ENCODE assay signal across 1 cellular context in the genomic region with DNA sequence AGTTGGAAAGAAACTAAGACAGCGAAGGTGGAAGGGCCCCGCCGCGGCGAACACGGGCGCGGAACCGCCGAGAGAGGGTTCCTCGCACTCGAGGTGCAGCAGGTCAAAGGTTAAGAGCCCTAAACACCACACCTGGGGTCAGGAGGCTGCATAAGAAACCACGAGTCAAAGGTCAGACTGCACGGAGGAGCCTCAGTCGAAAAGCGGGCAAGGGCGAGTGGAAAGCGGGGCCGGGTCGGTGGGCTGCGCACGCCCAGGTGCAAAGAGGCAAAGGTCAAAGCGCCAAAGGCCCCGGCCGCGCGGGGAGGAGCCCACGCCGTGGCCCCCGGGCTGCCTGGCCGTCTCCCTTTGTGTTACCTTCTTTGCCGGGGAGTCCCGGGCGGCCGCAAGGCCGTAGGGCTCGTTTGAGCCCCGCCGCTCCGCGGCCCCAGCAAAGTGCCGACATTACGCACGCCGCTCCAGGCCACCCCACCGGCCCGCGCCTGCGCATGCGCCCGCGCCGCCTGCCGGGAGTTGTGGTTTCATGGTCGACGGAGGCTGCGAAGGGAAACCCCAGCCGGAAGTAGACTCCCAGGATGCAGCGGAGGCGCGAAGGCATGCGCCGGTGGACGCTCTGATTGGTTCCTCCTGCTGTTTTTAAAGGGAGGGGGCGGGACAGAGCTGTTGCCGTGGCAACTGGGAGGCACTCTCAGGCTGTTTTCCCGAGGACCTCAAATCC.
A peak's percentile ranks its signal among the peaks of the same experiment; 100 is the strongest.
TF ChIP-seq lines count a peak whose summit lies in the region.

TSS of gene POLRMT (minus strand) at position 470 of the 718 bp plus-strand sequence. CDS start at position 445, 25 bp downstream.

TF ChIP-seq in GM12878, 131 proteins besides CTCF, POLR2A, EP300 and RAD21 (continued from another document and continues in another):
- TF ChIP-seq ZNF24 (IDR thresholded peaks at IDR 0.05) (no peak), ZBTB40 (IDR thresholded peaks at IDR 0.05; ENCODE audit: borderline replicate concordance) (peak; percentile 92), SIN3A (IDR thresholded peaks at IDR 0.05; ENCODE audit: low read depth, low read length) (peak; percentile 56; the same call in 1 of the 2 replicates), RFX5 (IDR thresholded peaks at IDR 0.05; ENCODE audit: low read depth, low read length) (0 out of 2 replicates have a peak, but pooled peaks have one; percentile 49), POLR2AphosphoS5 (IDR thresholded peaks at IDR 0.05; ENCODE audit: low read length) (peak; percentile 48; the same call in 1 of the 2 replicates), FOS (IDR thresholded peaks at IDR 0.05; ENCODE audit: borderline replicate concordance, extremely low read depth, insufficient read length) (no peak), EED (IDR thresholded peaks at IDR 0.05; ENCODE audit: low read depth) (no peak), WRNIP1 (IDR thresholded peaks at IDR 0.05; ENCODE audit: borderline replicate concordance, low read depth, low read length) (no peak), ZSCAN29 (IDR thresholded peaks at IDR 0.05) (no peak), ZNF217 (IDR thresholded peaks at IDR 0.05) (no peak), SREBF2 (IDR thresholded peaks at IDR 0.05; ENCODE audit: low read length) (no peak; the same call in 1 of the 2 replicates), SMAD5 (IDR thresholded peaks at IDR 0.05; ENCODE audit: low read depth) (no peak), IKZF1 (conservative IDR thresholded peaks at IDR 0.05) (peak; percentile 72), NR2F1 (conservative IDR thresholded peaks at IDR 0.05) (peak; percentile 99), MYC (IDR thresholded peaks at IDR 0.05; ENCODE audit: insufficient read depth, insufficient read length, insufficient replicate concordance, low read length, severe bottlenecking) (no peak), ATF3 (IDR thresholded peaks at IDR 0.05; ENCODE audit: borderline replicate concordance, extremely low read depth, low read depth, low read length) (no peak; the same call in 1 of the 2 replicates), CHD4 (IDR thresholded peaks at IDR 0.05) (no peak), RUNX3 (IDR thresholded peaks at IDR 0.05; ENCODE audit: low read length) (peak; percentile 83), RELB (IDR thresholded peaks at IDR 0.05; ENCODE audit: low read depth) (no peak), MXI1 (IDR thresholded peaks at IDR 0.05; ENCODE audit: low read depth, low read length) (peak; percentile 93), SPI1 (IDR thresholded peaks at IDR 0.05; ENCODE audit: borderline replicate concordance, insufficient read depth, low read depth, low read length) (no peak), ZNF207 (IDR thresholded peaks at IDR 0.05; ENCODE audit: borderline replicate concordance) (no peak), RELA (IDR thresholded peaks at IDR 0.05; ENCODE audit: borderline replicate concordance, partially characterized antibody) (peak; percentile 66), GATAD2B (conservative IDR thresholded peaks at IDR 0.05; ENCODE audit: low read depth) (0 out of 2 replicates have a peak, but pooled peaks have one; percentile 61)
- TF ChIP-seq, protein P1, sequence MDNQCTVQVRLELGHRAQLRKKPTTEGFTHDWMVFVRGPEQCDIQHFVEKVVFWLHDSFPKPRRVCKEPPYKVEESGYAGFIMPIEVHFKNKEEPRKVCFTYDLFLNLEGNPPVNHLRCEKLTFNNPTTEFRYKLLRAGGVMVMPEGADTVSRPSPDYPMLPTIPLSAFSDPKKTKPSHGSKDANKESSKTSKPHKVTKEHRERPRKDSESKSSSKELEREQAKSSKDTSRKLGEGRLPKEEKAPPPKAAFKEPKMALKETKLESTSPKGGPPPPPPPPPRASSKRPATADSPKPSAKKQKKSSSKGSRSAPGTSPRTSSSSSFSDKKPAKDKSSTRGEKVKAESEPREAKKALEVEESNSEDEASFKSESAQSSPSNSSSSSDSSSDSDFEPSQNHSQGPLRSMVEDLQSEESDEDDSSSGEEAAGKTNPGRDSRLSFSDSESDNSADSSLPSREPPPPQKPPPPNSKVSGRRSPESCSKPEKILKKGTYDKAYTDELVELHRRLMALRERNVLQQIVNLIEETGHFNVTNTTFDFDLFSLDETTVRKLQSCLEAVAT (IDR thresholded peaks at IDR 0.05): no peak
- TF ChIP-seq, protein P2, sequence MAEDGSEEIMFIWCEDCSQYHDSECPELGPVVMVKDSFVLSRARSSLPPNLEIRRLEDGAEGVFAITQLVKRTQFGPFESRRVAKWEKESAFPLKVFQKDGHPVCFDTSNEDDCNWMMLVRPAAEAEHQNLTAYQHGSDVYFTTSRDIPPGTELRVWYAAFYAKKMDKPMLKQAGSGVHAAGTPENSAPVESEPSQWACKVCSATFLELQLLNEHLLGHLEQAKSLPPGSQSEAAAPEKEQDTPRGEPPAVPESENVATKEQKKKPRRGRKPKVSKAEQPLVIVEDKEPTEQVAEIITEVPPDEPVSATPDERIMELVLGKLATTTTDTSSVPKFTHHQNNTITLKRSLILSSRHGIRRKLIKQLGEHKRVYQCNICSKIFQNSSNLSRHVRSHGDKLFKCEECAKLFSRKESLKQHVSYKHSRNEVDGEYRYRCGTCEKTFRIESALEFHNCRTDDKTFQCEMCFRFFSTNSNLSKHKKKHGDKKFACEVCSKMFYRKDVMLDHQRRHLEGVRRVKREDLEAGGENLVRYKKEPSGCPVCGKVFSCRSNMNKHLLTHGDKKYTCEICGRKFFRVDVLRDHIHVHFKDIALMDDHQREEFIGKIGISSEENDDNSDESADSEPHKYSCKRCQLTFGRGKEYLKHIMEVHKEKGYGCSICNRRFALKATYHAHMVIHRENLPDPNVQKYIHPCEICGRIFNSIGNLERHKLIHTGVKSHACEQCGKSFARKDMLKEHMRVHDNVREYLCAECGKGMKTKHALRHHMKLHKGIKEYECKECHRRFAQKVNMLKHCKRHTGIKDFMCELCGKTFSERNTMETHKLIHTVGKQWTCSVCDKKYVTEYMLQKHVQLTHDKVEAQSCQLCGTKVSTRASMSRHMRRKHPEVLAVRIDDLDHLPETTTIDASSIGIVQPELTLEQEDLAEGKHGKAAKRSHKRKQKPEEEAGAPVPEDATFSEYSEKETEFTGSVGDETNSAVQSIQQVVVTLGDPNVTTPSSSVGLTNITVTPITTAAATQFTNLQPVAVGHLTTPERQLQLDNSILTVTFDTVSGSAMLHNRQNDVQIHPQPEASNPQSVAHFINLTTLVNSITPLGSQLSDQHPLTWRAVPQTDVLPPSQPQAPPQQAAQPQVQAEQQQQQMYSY (CRISPR knock-in tag; IDR thresholded peaks at IDR 0.05): no peak
- TF ChIP-seq, protein P3, sequence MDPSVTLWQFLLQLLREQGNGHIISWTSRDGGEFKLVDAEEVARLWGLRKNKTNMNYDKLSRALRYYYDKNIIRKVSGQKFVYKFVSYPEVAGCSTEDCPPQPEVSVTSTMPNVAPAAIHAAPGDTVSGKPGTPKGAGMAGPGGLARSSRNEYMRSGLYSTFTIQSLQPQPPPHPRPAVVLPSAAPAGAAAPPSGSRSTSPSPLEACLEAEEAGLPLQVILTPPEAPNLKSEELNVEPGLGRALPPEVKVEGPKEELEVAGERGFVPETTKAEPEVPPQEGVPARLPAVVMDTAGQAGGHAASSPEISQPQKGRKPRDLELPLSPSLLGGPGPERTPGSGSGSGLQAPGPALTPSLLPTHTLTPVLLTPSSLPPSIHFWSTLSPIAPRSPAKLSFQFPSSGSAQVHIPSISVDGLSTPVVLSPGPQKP (IDR thresholded peaks at IDR 0.05; ENCODE audit: low read depth, low read length): peak; percentile 97
- TF ChIP-seq, protein P4, sequence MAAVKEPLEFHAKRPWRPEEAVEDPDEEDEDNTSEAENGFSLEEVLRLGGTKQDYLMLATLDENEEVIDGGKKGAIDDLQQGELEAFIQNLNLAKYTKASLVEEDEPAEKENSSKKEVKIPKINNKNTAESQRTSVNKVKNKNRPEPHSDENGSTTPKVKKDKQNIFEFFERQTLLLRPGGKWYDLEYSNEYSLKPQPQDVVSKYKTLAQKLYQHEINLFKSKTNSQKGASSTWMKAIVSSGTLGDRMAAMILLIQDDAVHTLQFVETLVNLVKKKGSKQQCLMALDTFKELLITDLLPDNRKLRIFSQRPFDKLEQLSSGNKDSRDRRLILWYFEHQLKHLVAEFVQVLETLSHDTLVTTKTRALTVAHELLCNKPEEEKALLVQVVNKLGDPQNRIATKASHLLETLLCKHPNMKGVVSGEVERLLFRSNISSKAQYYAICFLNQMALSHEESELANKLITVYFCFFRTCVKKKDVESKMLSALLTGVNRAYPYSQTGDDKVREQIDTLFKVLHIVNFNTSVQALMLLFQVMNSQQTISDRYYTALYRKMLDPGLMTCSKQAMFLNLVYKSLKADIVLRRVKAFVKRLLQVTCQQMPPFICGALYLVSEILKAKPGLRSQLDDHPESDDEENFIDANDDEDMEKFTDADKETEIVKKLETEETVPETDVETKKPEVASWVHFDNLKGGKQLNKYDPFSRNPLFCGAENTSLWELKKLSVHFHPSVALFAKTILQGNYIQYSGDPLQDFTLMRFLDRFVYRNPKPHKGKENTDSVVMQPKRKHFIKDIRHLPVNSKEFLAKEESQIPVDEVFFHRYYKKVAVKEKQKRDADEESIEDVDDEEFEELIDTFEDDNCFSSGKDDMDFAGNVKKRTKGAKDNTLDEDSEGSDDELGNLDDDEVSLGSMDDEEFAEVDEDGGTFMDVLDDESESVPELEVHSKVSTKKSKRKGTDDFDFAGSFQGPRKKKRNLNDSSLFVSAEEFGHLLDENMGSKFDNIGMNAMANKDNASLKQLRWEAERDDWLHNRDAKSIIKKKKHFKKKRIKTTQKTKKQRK (IDR thresholded peaks at IDR 0.05; ENCODE audit: low read depth, low read length): peak; percentile 63; the same call in 1 of the 2 replicates
- TF ChIP-seq, protein P5, sequence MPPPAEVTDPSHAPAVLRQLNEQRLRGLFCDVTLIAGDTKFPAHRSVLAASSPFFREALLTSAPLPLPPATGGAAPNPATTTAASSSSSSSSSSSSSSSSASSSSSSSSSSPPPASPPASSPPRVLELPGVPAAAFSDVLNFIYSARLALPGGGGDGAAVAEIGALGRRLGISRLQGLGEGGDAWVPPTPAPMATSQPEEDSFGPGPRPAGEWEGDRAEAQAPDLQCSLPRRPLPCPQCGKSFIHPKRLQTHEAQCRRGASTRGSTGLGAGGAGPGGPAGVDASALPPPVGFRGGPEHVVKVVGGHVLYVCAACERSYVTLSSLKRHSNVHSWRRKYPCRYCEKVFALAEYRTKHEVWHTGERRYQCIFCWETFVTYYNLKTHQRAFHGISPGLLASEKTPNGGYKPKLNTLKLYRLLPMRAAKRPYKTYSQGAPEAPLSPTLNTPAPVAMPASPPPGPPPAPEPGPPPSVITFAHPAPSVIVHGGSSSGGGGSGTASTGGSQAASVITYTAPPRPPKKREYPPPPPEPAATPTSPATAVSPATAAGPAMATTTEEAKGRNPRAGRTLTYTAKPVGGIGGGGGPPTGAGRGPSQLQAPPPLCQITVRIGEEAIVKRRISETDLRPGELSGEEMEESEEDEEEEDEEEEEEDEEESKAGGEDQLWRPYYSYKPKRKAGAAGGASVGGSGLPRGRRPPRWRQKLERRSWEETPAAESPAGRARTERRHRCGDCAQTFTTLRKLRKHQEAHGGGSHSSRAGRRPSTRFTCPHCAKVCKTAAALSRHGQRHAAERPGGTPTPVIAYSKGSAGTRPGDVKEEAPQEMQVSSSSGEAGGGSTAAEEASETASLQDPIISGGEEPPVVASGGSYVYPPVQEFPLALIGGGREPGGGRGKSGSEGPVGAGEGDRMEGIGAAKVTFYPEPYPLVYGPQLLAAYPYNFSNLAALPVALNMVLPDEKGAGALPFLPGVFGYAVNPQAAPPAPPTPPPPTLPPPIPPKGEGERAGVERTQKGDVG (CRISPR knock-in tag; IDR thresholded peaks at IDR 0.05): no peak
